8 cellular contexts compared by ENCODE assay signal in the genomic region with DNA sequence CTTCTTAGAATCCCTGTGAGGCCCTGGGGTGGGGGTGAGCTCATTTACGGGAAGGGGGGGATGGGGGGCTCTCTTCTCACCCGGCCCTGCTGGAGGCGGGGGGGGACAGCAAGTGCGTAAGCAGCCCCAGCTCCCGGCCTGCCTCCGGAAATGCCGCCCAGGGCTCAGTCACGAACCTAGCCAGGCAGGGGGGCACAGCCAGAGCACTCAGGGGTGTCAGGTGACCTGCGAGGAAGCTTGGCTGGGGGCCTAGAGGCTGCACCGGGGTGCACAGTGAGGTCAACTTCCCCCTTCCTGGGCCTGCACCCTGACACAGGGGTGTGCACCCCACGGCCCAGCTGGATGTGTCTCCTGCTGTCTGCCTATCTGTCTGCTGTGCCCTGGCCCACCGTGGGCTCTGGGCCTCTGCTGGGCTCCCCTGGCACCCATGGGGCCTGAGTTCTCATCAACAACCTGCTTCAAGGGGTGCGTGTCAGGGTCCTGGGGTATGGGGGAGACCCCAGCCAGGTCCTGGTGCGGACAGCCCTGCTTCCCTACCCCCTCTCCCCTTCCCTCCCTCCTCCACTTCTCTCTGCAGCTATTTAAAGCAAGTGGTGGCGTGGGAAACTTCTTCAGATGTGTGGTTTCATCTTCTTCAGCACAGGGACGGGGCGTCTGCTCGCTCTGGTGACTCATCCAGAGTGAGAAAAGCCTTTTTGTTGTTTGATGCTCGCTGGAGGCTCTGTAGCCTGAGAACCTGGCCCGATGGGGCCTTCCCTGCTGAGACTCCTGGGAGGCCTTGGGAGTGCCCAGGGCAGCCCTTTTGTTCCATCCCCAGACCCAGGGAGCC.
DNase-seq lines count a peak whose midpoint lies in the region; ATAC-seq and TF ChIP-seq lines count a peak whose summit lies in the region.

No MANE protein-coding gene starts in this region.

- H3K36me3 ChIP-seq in OCI-LY3 (replicated peaks; ENCODE audit: low read depth, low read length) = no peaks in the 10 kb centered on the region

- peak overlapping the region; percentile 73 for H3K9ac ChIP-seq in OCI-LY3 (ENCODE audit: low read length)

- ATAC-seq in GM18858 (IDR thresholded peaks at IDR 0.05; ENCODE audit: unreplicated experiment) = peak; percentile 71
- ATAC-seq in HG02938 (IDR thresholded peaks at IDR 0.05; ENCODE audit: unreplicated experiment) = peak; percentile 63

- H3K27ac ChIP-seq in OCI-LY3 (ENCODE audit: low read length) (peak overlapping the region; percentile 98), temporal lobe (ENCODE audit: low read depth, low read length) (peak overlapping the region; percentile 37)

- no peak overlapping the region for H2AFZ ChIP-seq in OCI-LY3 (ENCODE audit: low read depth, low read length)

- peak; percentile 92 for DNase-seq in activated T-cell treated with anti-CD3 and anti-CD28 coated beads, Interleukin-2, amount 50 U/mL, for 1 hour
- DNase-seq in fibroblast of mammary gland (ENCODE audit: low read depth) = peak; percentile 84
- peak; percentile 90 for DNase-seq in non-pigmented ciliary epithelial cell (ENCODE audit: low read depth)
- no peak for DNase-seq in NCI-H82 treated with DMSO at 0.1 percent for 48 hours (lab: John Stamatoyannopoulos, UW; ENCODE audit: unreplicated experiment)

- no peaks in the 10 kb centered on the region for H3K27me3 ChIP-seq in OCI-LY3 (ENCODE audit: low read depth, low read length)

- H3K4me2 ChIP-seq in OCI-LY3 (ENCODE audit: low read length) = peak overlapping the region; percentile 88

- H3K4me3 ChIP-seq in OCI-LY3 (ENCODE audit: low read length) (peak overlapping the region; percentile 67), fibroblast of mammary gland (ENCODE audit: control insufficient read depth, low read depth, low read length) (no peak overlapping the region)

- H4K20me1 ChIP-seq in OCI-LY3 (ENCODE audit: insufficient read depth, low read length) = no peaks in the 10 kb centered on the region

- no peaks in the 10 kb centered on the region for H3K9me3 ChIP-seq in OCI-LY3 (ENCODE audit: insufficient read depth, low read length)

- H3K4me1 ChIP-seq in OCI-LY3 (ENCODE audit: low read length) = peaks cover 88% of the 10 kb centered on the region

- TF ChIP-seq CTCF in OCI-LY3 (IDR thresholded peaks at IDR 0.05; ENCODE audit: low read depth, low read length) (no peak), fibroblast of mammary gland (conservative IDR thresholded peaks at IDR 0.05; ENCODE audit: control insufficient read depth, insufficient read depth, low read depth, low read length) (no peak)

- H3K79me2 ChIP-seq in OCI-LY3 (ENCODE audit: low read length) = no peaks in the 10 kb centered on the region
